In the genomic region with DNA sequence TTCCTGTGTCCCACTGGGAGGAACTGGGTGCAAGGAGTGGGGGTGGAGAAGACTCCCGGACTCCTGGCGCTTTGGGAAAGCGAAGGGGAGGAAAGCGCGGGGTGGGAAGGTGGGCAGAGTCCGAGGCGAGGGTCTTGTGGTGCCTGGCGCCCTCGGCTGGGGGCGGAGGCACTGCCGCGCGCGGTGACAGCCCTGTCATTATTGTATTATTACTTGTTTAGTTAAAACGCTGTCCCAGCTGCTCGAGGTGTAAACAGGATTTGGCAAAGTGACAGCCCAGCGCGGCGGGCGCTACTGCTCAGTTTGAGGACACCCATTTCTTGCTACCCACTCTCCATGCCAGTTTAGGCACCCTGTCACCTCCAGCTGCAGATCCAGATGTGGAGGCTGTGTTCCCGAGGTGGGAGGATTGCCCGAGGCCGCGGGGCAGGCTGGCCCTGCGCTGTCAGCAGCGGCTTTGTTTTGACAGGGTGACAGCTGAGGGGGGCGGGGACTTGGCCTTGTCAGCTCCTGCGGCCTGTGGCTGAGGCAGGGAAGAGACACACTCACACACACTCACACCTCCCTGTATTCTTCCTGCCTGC, we compare ENCODE assay signal across 8 cellular contexts. TPM values are rescaled to one million over a fixed set of nuclear protein-coding genes. Genes with fewer than 3 reads are reported as not detected.
DNase-seq lines count a peak whose midpoint lies in the region; ATAC-seq and TF ChIP-seq lines count a peak whose summit lies in the region.

No MANE protein-coding gene starts in this region.

- TF ChIP-seq CTCF in AG10803 (conservative IDR thresholded peaks at IDR 0.05; ENCODE audit: low read length), result no peak
- TF ChIP-seq CTCF in endodermal cell (conservative IDR thresholded peaks at IDR 0.05), result no peak

- DNase-seq in AG10803 (ENCODE audit: low read depth), result peak; percentile 72
- DNase-seq in NCI-H82 (lab: John Stamatoyannopoulos, UW), result peak; percentile 89
- DNase-seq in activated CD8-positive, alpha-beta memory T cell treated with anti-CD3 and anti-CD28 coated beads, Interleukin-2, amount 50 U/mL, for 4 hours, result peak; percentile 75
- peak; percentile 90 for DNase-seq in endodermal cell
- peak; percentile 91 for DNase-seq in midbrain (lab: John Stamatoyannopoulos, UW)
- DNase-seq in stimulated activated CD8-positive, alpha-beta memory T cell treated with anti-CD3 and anti-CD28 coated beads, Interleukin-15, amount 100 ng/mL, for 48 hours (ENCODE audit: low read depth in 2 of 2), result peak; percentile 69 to 72

- no peaks in the 10 kb centered on the region for H3K9me3 ChIP-seq in endodermal cell (ENCODE audit: control insufficient read depth, low read length)

- 0 to 1% methylated on average over 9 to 28 of the region's 28 CpGs for WGBS in endodermal cell (ENCODE audit: insufficient coverage in 1 of 2, insufficient read length in 1 of 2), 2 experiments

- peak overlapping the region; percentile 70 for H3K27ac ChIP-seq in endodermal cell (ENCODE audit: low read depth, low read length)

- ATAC-seq in GM19025 (IDR thresholded peaks at IDR 0.05; ENCODE audit: low read depth, unreplicated experiment), result peak; percentile 33
- peak; percentile 41 for ATAC-seq in HG03280 (IDR thresholded peaks at IDR 0.05; ENCODE audit: unreplicated experiment)

- H3K27ac Mint-ChIP-seq in endodermal cell, result no peak overlapping the region

- no peak overlapping the region for H3K9ac ChIP-seq in endodermal cell (ENCODE audit: extremely low read depth, low read length, poor library complexity, severe bottlenecking)

- peaks cover 16% of the 10 kb centered on the region for H3K27me3 ChIP-seq in endodermal cell (ENCODE audit: control insufficient read depth, insufficient read depth, low read length, poor library complexity, severe bottlenecking)

- no peaks in the 10 kb centered on the region for H3K4me1 ChIP-seq in endodermal cell (ENCODE audit: control insufficient read depth, insufficient read depth, low read length)

- H3K4me1 Mint-ChIP-seq in endodermal cell, result peaks cover 15% of the 10 kb centered on the region

- H3K36me3 ChIP-seq in endodermal cell (ENCODE audit: control insufficient read depth, insufficient read depth, low read length), result no peaks in the 10 kb centered on the region

- H3K9me3 Mint-ChIP-seq in endodermal cell, result no peaks in the 10 kb centered on the region

- H3K27me3 Mint-ChIP-seq in endodermal cell (ENCODE audit: insufficient read depth), result peaks cover 19% of the 10 kb centered on the region

- H3K4me3 ChIP-seq in AG10803 (ENCODE audit: low read length) (peak overlapping the region; percentile 82), endodermal cell (ENCODE audit: low read length) (peak overlapping the region; percentile 94)

- peak overlapping the region; percentile 79 for H3K4me3 Mint-ChIP-seq in endodermal cell

- no peaks in the 10 kb centered on the region for H3K36me3 Mint-ChIP-seq in endodermal cell (ENCODE audit: low read depth)

RNA-seq across cellular contexts. Expression of gene KAT2B, which starts 1.0 kb away (rescaled TPM):
- 1 to 10 TPM; 2.2 to 4.1 TPM for total RNA-seq in endodermal cell
- 11.2 TPM for polyA plus RNA-seq in endodermal cell (2013, experiment 1 of 2)
- polyA plus RNA-seq in endodermal cell (2013, experiment 2 of 2), result 10.8 TPM

RNA-seq across cellular contexts. Expression of gene PP2D1, which starts 29.2 kb away (rescaled TPM):
- not detected for total RNA-seq in endodermal cell
- not detected for polyA plus RNA-seq in endodermal cell (2013, experiment 1 of 2)
- not detected for polyA plus RNA-seq in endodermal cell (2013, experiment 2 of 2)

Comparison
In these comparisons a context has a peak if more than half of its experiments do, and no peak if none do; other contexts are left out.
1. Peak in every context shown above with its lines: DNase-seq, ATAC-seq, H3K4me3 ChIP-seq and H3K27ac ChIP-seq.